8 cellular contexts compared by ENCODE assay signal in the genomic region with DNA sequence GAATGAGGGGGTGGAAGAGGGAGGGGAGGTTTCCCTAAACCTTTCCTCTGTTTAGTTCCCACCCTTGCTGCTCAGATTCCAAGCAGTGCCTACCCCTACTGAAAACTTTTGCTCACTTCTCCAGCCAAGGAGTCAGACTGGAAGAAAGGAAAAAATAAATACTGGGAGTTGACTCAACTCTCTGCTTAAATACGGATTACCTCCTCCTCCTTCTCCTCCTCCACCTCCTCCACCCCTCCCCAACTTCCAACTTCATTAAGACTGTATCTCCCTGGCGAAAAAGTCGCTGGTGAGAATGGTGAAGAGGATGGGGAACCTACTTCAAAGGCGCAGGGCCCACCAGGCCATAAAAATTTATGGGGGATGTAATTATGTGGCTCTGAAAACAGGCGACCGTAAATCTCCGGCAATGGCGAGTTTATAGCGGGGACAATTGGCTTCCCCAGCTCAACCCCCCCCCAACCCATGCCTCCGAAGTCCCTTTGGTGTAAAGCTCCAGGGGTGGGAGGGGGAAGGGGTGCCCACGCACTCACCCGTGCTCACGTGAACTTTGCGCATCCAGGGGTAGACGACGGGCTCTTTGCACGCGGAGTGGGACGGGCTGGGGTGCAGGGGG. TPM values are rescaled to one million over a fixed set of nuclear protein-coding genes. Genes with fewer than 3 reads are reported as not detected.
A peak's percentile ranks its signal among the peaks of the same experiment; 100 is the strongest.
DNase-seq lines count a peak whose midpoint lies in the region; ATAC-seq, FAIRE-seq and TF ChIP-seq lines count a peak whose summit lies in the region.

No MANE protein-coding gene starts in this region.

- CTCF ChIA-PET in PC-3 (lab: Charles Lee): interaction anchor here (0.5 kb wide), 1 partner anchor 11 kb away, joined by 3 read pairs; no protein-coding TSS in a partner anchor

- H3K9ac ChIP-seq in PC-3 (ENCODE audit: low read length): peak overlapping the region; percentile 23

- BruUV-seq in PC-3 (replicated peaks; lab: Mats Ljungman, UMichigan): no TSS peak

- H3K4me3 ChIP-seq in PC-3 (ENCODE audit: low read length) (peak overlapping the region; percentile 66), gastrocnemius medialis (peak overlapping the region; percentile 53 to 67 (median 62))

- no peaks in the 10 kb centered on the region for H3F3A ChIP-seq in PC-3 (ENCODE audit: low read length, unreplicated experiment)

- peak; percentile 58 for ATAC-seq in PC-3
- no peak for ATAC-seq in gastrocnemius medialis
- no peak for ATAC-seq in GM21619 (IDR thresholded peaks at IDR 0.05; ENCODE audit: unreplicated experiment)
- ATAC-seq in GM21381 (IDR thresholded peaks at IDR 0.05; ENCODE audit: unreplicated experiment): no peak

- no peak overlapping the region for H3K27ac ChIP-seq in PC-3 (ENCODE audit: low read length)
- peak overlapping the region in 3 of 4 donors; percentile 72 to 83 (median 79) for H3K27ac ChIP-seq in gastrocnemius medialis

- peak overlapping the region; percentile 86 for H3K4me2 ChIP-seq in PC-3 (ENCODE audit: low read length)

- H3K79me2 ChIP-seq in PC-3 (ENCODE audit: low read length): no peaks in the 10 kb centered on the region

- H3K27me3 ChIP-seq in PC-3 (ENCODE audit: low read length): no peaks in the 10 kb centered on the region
- peaks cover 27 to 77% (median 73%) of the 10 kb centered on the region in 3 donors for H3K27me3 ChIP-seq in gastrocnemius medialis

- H3K36me3 ChIP-seq in PC-3 (ENCODE audit: low read depth, low read length) (no peaks in the 10 kb centered on the region), gastrocnemius medialis (no peaks in the 10 kb centered on the region)

- H3K4me1 ChIP-seq in PC-3 (ENCODE audit: insufficient read depth, low read length) (peaks cover 20% of the 10 kb centered on the region), gastrocnemius medialis (peaks cover 5% of the 10 kb centered on the region in 2 donors)

- intact Hi-C loops in PC-3 (cut with micrococcal nuclease): no loop called here
- intact Hi-C loops in gastrocnemius medialis (cut with DNase I; ENCODE audit: low total_unique reads): no loop called here

- H3K9me3 ChIP-seq in PC-3 (ENCODE audit: low read length) (no peaks in the 10 kb centered on the region), gastrocnemius medialis (no peaks in the 10 kb centered on the region)

- DNase-seq in GM19239 (ENCODE audit: insufficient read length, low spot score) (no peak), PC-3 (peak; percentile 42), erythroblast (lab: John Stamatoyannopoulos, UW) (peak; percentile 53 to 63), gastrocnemius medialis (no peak), ureter (ENCODE audit: low spot score) (no peak), COLO829 (ENCODE audit: low spot score) (no peak)

- peak overlapping the region; percentile 64 for H2AFZ ChIP-seq in PC-3 (ENCODE audit: low read length)

- FAIRE-seq in GM19239 (lab: Jason Lieb, UNC): peak; percentile 35

- POLR2A ChIA-PET in PC-3 (lab: Charles Lee; ENCODE audit: unreplicated experiment): no interaction called here

- in situ Hi-C loops in gastrocnemius medialis (cut with MboI; ENCODE audit: low sequenced_read_pairs in 4 of 4): no loop called here

- no peaks in the 10 kb centered on the region for H4K20me1 ChIP-seq in PC-3 (ENCODE audit: low read length)

- TF ChIP-seq CTCF in PC-3 (conservative IDR thresholded peaks at IDR 0.05; ENCODE audit: low read depth, low read length): no peak
- TF ChIP-seq CTCF in gastrocnemius medialis (IDR thresholded peaks at IDR 0.05 in 4 of 5, conservative IDR thresholded peaks at IDR 0.05 in 1 of 5): no peak

- H3K9me2 ChIP-seq in PC-3 (replicated peaks; ENCODE audit: low read length): no peaks in the 10 kb centered on the region

- no peak for TF ChIP-seq POLR2A in erythroblast (IDR thresholded peaks at IDR 0.05; ENCODE audit: low read length)
- TF ChIP-seq POLR2A in gastrocnemius medialis (IDR thresholded peaks at IDR 0.05): no peak

RNA-seq across cellular contexts. Expression of a gene that starts 0.7 kb away (rescaled TPM):
- total RNA-seq in PC-3 (2014; rRNA removed) (0.22 and 0.58 TPM in 2 replicates), gastrocnemius medialis (1 to 10 TPM in 1 of 4 donors, under 1 TPM in 3; 0.18 to 1.8 (median 0.51) TPM), ureter (28.7 TPM)

RNA-seq across cellular contexts. Expression of a gene that starts 12.6 kb away (rescaled TPM):
- total RNA-seq in PC-3 (2014; rRNA removed) (6.0 and 8.8 TPM in 2 replicates), gastrocnemius medialis (1 to 10 TPM; 1.3 to 5.5 (median 2.2) TPM), ureter (179 TPM)

RNA-seq across cellular contexts. Expression of a gene that starts 16.1 kb away (rescaled TPM):
- 0.40 and 0.95 TPM in 2 replicates for total RNA-seq in PC-3 (2014; rRNA removed)
- total RNA-seq in gastrocnemius medialis: not detected
- total RNA-seq in ureter: 30.1 TPM

RNA-seq across cellular contexts. Expression of a gene that starts 27.3 kb away (rescaled TPM):
- 9.5 and 11.3 TPM in 2 replicates for total RNA-seq in PC-3 (2014; rRNA removed)
- 1 to 10 TPM in 2 of 4 donors, under 1 TPM in 2; 0.55 to 3.0 (median 1.3) TPM for total RNA-seq in gastrocnemius medialis
- total RNA-seq in ureter: 111 TPM

RNA-seq across cellular contexts. Expression of a gene that starts 32.5 kb away (rescaled TPM):
- 1.1 TPM in 1 of 2 replicates, not detected in the other for total RNA-seq in PC-3 (2014; rRNA removed)
- total RNA-seq in gastrocnemius medialis: 10 to 100 TPM in 2 of 4 donors, 1 to 10 TPM in 2; 4.1 to 22.1 (median 10.4) TPM
- total RNA-seq in ureter: 50.7 TPM

Comparison
In these comparisons a context has a peak if more than half of its experiments do, and no peak if none do; other contexts are left out.
1. DNase-seq: peak in PC-3 (single experiment) and erythroblast (2 of 2); none in GM19239 (single experiment), gastrocnemius medialis (0 of 2), ureter (single experiment) and COLO829 (single experiment).
2. RNA of a gene that starts 0.7 kb away (total RNA-seq): 28.7 TPM in ureter (single experiment); 0.18 to 1.8 TPM in gastrocnemius medialis and 0.22 to 0.58 TPM in PC-3; every median in the first group is over 10 times any median in the second.
3. RNA of a gene that starts 12.6 kb away (total RNA-seq): 179 TPM in ureter (single experiment); 6.0 to 8.8 TPM in PC-3 and 1.3 to 5.5 TPM in gastrocnemius medialis; every median in the first group is over 10 times any median in the second.
4. RNA of a gene that starts 16.1 kb away (total RNA-seq): 30.1 TPM in ureter (single experiment); 0.40 to 0.95 TPM in PC-3 and not detected in gastrocnemius medialis; every median in the first group is over 10 times any median in the second.